In the genomic region with DNA sequence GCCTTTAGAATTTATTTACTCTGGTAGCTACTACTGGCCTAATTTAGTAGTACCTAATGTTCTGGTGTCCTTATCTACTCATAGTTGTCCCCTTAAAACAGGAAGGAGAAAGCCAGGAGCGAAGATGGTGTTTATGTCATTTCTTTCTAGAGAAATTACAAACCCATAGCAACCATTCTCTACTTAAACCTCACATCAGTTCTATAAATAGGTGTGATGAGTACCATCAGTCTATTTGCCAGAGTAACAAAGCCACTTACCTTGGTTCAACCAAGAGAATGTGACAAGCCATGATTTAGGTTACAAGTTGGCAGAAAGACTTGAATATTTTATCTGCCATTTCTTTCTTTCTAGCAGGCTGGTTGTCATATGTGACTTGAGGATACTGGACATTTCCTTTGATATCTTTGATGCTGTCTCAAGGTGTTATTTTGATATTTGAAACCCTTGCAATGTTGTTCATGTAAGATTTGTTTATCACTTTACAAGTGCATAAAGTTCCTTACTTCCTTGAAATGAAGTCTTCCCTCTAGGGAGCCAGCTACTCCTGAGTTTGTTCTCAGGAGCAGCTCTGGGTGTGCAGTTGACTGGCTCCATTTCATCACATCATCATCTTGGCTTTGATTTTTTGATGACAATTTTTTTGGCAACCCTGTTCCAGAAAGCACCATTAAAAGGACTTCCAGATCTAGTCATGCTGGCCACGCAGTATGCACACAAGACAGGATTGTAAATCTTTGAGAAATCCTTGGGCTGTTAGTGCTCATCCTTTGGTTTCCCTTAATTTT, we compare ENCODE assay signal across 1 cellular context.
TF ChIP-seq lines count a peak whose summit lies in the region.

No MANE protein-coding gene starts in this region.

TF ChIP-seq in GM23338, 12 proteins besides CTCF, POLR2A, EP300 and RAD21 (continued from another document):
- TF ChIP-seq, protein P1, sequence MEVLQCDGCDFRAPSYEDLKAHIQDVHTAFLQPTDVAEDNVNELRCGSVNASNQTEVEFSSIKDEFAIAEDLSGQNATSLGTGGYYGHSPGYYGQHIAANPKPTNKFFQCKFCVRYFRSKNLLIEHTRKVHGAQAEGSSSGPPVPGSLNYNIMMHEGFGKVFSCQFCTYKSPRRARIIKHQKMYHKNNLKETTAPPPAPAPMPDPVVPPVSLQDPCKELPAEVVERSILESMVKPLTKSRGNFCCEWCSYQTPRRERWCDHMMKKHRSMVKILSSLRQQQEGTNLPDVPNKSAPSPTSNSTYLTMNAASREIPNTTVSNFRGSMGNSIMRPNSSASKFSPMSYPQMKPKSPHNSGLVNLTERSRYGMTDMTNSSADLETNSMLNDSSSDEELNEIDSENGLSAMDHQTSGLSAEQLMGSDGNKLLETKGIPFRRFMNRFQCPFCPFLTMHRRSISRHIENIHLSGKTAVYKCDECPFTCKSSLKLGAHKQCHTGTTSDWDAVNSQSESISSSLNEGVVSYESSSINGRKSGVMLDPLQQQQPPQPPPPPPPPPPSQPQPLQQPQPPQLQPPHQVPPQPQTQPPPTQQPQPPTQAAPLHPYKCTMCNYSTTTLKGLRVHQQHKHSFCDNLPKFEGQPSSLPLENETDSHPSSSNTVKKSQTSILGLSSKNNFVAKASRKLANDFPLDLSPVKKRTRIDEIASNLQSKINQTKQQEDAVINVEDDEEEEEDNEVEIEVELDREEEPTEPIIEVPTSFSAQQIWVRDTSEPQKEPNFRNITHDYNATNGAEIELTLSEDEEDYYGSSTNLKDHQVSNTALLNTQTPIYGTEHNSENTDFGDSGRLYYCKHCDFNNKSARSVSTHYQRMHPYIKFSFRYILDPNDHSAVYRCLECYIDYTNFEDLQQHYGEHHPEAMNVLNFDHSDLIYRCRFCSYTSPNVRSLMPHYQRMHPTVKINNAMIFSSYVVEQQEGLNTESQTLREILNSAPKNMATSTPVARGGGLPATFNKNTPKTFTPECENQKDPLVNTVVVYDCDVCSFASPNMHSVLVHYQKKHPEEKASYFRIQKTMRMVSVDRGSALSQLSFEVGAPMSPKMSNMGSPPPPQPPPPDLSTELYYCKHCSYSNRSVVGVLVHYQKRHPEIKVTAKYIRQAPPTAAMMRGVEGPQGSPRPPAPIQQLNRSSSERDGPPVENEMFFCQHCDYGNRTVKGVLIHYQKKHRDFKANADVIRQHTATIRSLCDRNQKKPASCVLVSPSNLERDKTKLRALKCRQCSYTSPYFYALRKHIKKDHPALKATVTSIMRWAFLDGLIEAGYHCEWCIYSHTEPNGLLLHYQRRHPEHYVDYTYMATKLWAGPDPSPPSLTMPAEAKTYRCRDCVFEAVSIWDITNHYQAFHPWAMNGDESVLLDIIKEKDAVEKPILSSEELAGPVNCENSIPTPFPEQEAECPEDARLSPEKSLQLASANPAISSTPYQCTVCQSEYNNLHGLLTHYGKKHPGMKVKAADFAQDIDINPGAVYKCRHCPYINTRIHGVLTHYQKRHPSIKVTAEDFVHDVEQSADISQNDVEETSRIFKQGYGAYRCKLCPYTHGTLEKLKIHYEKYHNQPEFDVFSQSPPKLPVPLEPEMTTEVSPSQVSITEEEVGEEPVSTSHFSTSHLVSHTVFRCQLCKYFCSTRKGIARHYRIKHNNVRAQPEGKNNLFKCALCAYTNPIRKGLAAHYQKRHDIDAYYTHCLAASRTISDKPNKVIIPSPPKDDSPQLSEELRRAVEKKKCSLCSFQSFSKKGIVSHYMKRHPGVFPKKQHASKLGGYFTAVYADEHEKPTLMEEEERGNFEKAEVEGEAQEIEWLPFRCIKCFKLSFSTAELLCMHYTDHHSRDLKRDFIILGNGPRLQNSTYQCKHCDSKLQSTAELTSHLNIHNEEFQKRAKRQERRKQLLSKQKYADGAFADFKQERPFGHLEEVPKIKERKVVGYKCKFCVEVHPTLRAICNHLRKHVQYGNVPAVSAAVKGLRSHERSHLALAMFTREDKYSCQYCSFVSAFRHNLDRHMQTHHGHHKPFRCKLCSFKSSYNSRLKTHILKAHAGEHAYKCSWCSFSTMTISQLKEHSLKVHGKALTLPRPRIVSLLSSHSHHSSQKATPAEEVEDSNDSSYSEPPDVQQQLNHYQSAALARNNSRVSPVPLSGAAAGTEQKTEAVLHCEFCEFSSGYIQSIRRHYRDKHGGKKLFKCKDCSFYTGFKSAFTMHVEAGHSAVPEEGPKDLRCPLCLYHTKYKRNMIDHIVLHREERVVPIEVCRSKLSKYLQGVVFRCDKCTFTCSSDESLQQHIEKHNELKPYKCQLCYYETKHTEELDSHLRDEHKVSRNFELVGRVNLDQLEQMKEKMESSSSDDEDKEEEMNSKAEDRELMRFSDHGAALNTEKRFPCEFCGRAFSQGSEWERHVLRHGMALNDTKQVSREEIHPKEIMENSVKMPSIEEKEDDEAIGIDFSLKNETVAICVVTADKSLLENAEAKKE (CRISPR knock-in tag; IDR thresholded peaks at IDR 0.05) = no peak
- no peak for TF ChIP-seq POLR2AphosphoS5 (IDR thresholded peaks at IDR 0.05; ENCODE audit: low read depth)
- TF ChIP-seq, protein P2, sequence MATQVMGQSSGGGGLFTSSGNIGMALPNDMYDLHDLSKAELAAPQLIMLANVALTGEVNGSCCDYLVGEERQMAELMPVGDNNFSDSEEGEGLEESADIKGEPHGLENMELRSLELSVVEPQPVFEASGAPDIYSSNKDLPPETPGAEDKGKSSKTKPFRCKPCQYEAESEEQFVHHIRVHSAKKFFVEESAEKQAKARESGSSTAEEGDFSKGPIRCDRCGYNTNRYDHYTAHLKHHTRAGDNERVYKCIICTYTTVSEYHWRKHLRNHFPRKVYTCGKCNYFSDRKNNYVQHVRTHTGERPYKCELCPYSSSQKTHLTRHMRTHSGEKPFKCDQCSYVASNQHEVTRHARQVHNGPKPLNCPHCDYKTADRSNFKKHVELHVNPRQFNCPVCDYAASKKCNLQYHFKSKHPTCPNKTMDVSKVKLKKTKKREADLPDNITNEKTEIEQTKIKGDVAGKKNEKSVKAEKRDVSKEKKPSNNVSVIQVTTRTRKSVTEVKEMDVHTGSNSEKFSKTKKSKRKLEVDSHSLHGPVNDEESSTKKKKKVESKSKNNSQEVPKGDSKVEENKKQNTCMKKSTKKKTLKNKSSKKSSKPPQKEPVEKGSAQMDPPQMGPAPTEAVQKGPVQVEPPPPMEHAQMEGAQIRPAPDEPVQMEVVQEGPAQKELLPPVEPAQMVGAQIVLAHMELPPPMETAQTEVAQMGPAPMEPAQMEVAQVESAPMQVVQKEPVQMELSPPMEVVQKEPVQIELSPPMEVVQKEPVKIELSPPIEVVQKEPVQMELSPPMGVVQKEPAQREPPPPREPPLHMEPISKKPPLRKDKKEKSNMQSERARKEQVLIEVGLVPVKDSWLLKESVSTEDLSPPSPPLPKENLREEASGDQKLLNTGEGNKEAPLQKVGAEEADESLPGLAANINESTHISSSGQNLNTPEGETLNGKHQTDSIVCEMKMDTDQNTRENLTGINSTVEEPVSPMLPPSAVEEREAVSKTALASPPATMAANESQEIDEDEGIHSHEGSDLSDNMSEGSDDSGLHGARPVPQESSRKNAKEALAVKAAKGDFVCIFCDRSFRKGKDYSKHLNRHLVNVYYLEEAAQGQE (IDR thresholded peaks at IDR 0.05; ENCODE audit: unreplicated experiment) = no peak
TF ChIP-seq in GM23338: peak in this region for 0.
